1 cellular context compared by ENCODE assay signal in genomic region chr11:118437046-118437735, GRCh38.
A peak's percentile ranks its signal among the peaks of the same experiment; 100 is the strongest.
TF ChIP-seq lines count a peak whose summit lies in the region.

No MANE protein-coding gene starts in this region.

TF ChIP-seq in K562, 482 proteins besides CTCF, POLR2A, EP300 and RAD21 (continued from another document and continues in another):
- TF ChIP-seq ZNF407 (IDR thresholded peaks at IDR 0.05; ENCODE audit: low read depth): no peak
- no peak for TF ChIP-seq ZNF639 (CRISPR knock-in tag; conservative IDR thresholded peaks at IDR 0.05 in 1 of 2, IDR thresholded peaks at IDR 0.05 in 1 of 2)
- TF ChIP-seq ZNF740 (CRISPR knock-in tag; IDR thresholded peaks at IDR 0.05): peak; percentile 85
- TF ChIP-seq ZNF740 (tag; IDR thresholded peaks at IDR 0.05): peak in 1 of 2 experiments; percentile 76; a peak in 1 of 4 replicates
- no peak for TF ChIP-seq ZNF277 (CRISPR knock-in tag; IDR thresholded peaks at IDR 0.05; ENCODE audit: borderline replicate concordance)
- TF ChIP-seq MITF (IDR thresholded peaks at IDR 0.05): no peak
- no peak for TF ChIP-seq MLX (CRISPR knock-in tag; conservative IDR thresholded peaks at IDR 0.05)
- TF ChIP-seq ETV1 (tag; conservative IDR thresholded peaks at IDR 0.05; ENCODE audit: low read depth): no peak
- TF ChIP-seq RBFOX2 (IDR thresholded peaks at IDR 0.05; ENCODE audit: low read depth, low read length): peak; percentile 7; the same call in 1 of the 2 replicates
- TF ChIP-seq RBM39 (optimal IDR thresholded peaks at IDR 0.05; ENCODE audit: low read depth, low read length): no peak
- no peak for TF ChIP-seq ZNF77 (CRISPR knock-in tag; IDR thresholded peaks at IDR 0.05)
- TF ChIP-seq E2F8 (IDR thresholded peaks at IDR 0.05; ENCODE audit: low read depth, partially characterized antibody): no peak
- no peak for TF ChIP-seq TBL1XR1 (IDR thresholded peaks at IDR 0.05; ENCODE audit: low read length in 2 of 2)
- no peak for TF ChIP-seq CBX5 (IDR thresholded peaks at IDR 0.05; ENCODE audit: borderline replicate concordance, low read depth)
- TF ChIP-seq GTF2A2 (tag; IDR thresholded peaks at IDR 0.05): no peak
- TF ChIP-seq ZNF785 (CRISPR knock-in tag; IDR thresholded peaks at IDR 0.05): no peak
- 0 out of 2 replicates have a peak, but pooled peaks have one; percentile 25 for TF ChIP-seq RNF2 (IDR thresholded peaks at IDR 0.05)
- TF ChIP-seq SLC30A9 (CRISPR knock-in tag; IDR thresholded peaks at IDR 0.05): no peak
- no peak for TF ChIP-seq NCOA6 (IDR thresholded peaks at IDR 0.05)
- peak; percentile 74; the same call in 1 of the 2 replicates for TF ChIP-seq HMGXB4 (CRISPR knock-in tag; IDR thresholded peaks at IDR 0.05)
- peak; percentile 48 for TF ChIP-seq PML (IDR thresholded peaks at IDR 0.05; ENCODE audit: low read length)
- no peak for TF ChIP-seq ERF (CRISPR knock-in tag; IDR thresholded peaks at IDR 0.05)
- peak; percentile 86 for TF ChIP-seq TEAD4 (IDR thresholded peaks at IDR 0.05; ENCODE audit: low read length)
- TF ChIP-seq TEAD4 (CRISPR knock-in tag; IDR thresholded peaks at IDR 0.05; ENCODE audit: borderline replicate concordance): no peak
- no peak for TF ChIP-seq ZNF778 (CRISPR knock-in tag; IDR thresholded peaks at IDR 0.05)
- TF ChIP-seq THAP7 (CRISPR knock-in tag; IDR thresholded peaks at IDR 0.05): no peak
- no peak for TF ChIP-seq CBX8 (IDR thresholded peaks at IDR 0.05; ENCODE audit: borderline replicate concordance, extremely low read depth, low read depth, low read length, poor library complexity, severe bottlenecking)
- no peak for TF ChIP-seq BRCA1 (IDR thresholded peaks at IDR 0.05)
- no peak for TF ChIP-seq BRCA1 (CRISPR knock-in tag; IDR thresholded peaks at IDR 0.05)
- no peak for TF ChIP-seq E2F1 (CRISPR knock-in tag; IDR thresholded peaks at IDR 0.05)
- no peak for TF ChIP-seq PRPF4 (IDR thresholded peaks at IDR 0.05; ENCODE audit: insufficient read depth, low read depth, low read length, poor library complexity, severe bottlenecking)
- no peak for TF ChIP-seq ZNF586 (CRISPR knock-in tag; conservative IDR thresholded peaks at IDR 0.05)
- peak; percentile 84 for TF ChIP-seq ARID1B (IDR thresholded peaks at IDR 0.05)
- peak in 1 of 2 experiments; percentile 57; a peak in 1 of 4 replicates for TF ChIP-seq HDAC1 (IDR thresholded peaks at IDR 0.05)
- TF ChIP-seq DPF2 (IDR thresholded peaks at IDR 0.05): peak; percentile 72
- TF ChIP-seq MAX (CRISPR knock-in tag; IDR thresholded peaks at IDR 0.05): no peak
